ENCODE assay signal across 10 cellular contexts in genomic region chr7:140039071-140039470, GRCh38.
"Had no signal": no experiment of that assay in that cellular context is flagged by ENCODE, and none has a peak within 500 bp of the region (broad histone marks: within the 10 kb centered on the region; RNA-seq: fewer than 3 reads in every experiment).

No MANE protein-coding gene starts in this region.

- ATAC-seq: body of pancreas, foreskin keratinocyte, left lung had no signal

- H3K4me3 Mint-ChIP-seq: neural crest cell had no signal

- H3K9me3 Mint-ChIP-seq: neural crest cell had no signal

- DNase-seq: body of pancreas; dorsolateral prefrontal cortex; esophagus squamous epithelium; foreskin keratinocyte; left lung; mesendoderm; stimulated activated CD4-positive, alpha-beta T cell treated with anti-CD3 and anti-CD28 coated beads, Interleukin-4, amount 100 ng/mL, for 4 hours; T1000; uterus had no signal

- H3K4me1 Mint-ChIP-seq: neural crest cell had no signal
